ENCODE assay signal across 27 cellular contexts in genomic region chr7:24908166-24908565, GRCh38.
DNase-seq lines count a peak whose midpoint lies in the region; ATAC-seq and TF ChIP-seq lines count a peak whose summit lies in the region.
"Had no signal": no experiment of that assay in that cellular context is flagged by ENCODE, and none has a peak within 500 bp of the region (broad histone marks: within the 10 kb centered on the region; RNA-seq: fewer than 3 reads in every experiment).

No MANE protein-coding gene starts in this region.

- peaks cover 16 to 49% (median 42%) of the 10 kb centered on the region in 4 donors for H3K4me1 Mint-ChIP-seq in CD4-positive, CD25-positive, alpha-beta regulatory T cell

- peaks cover 77% of the 10 kb centered on the region for H3K4me1 ChIP-seq in CD4-positive, CD25-positive, alpha-beta regulatory T cell (ENCODE audit: control insufficient read depth, insufficient read depth, low read length, poor library complexity, severe bottlenecking)
- peaks cover 4% of the 10 kb centered on the region for H3K4me1 ChIP-seq in hepatocyte (ENCODE audit: insufficient read depth)
- H3K4me1 ChIP-seq: gastroesophageal sphincter had no signal

- H3K27me3 Mint-ChIP-seq in CD4-positive, CD25-positive, alpha-beta regulatory T cell, result no peaks in the 10 kb centered on the region
- H3K27me3 Mint-ChIP-seq: activated CD4-positive, alpha-beta memory T cell treated with anti-CD3 and anti-CD28 coated beads, Interleukin-2, amount 10 ng/mL, durations not matched to agents 7 days and 5 days had no signal

- H3K27ac ChIP-seq in CD4-positive, CD25-positive, alpha-beta regulatory T cell (ENCODE audit: insufficient read depth, low read length, poor library complexity, severe bottlenecking), result peak overlapping the region; percentile 34
- peak overlapping the region; percentile 72 for H3K27ac ChIP-seq in KOPT-K1 (ENCODE audit: low read depth, low read length, poor library complexity, severe bottlenecking)
- H3K27ac ChIP-seq in hepatocyte, result peak overlapping the region; percentile 15
- H3K27ac ChIP-seq: coronary artery, gastroesophageal sphincter had no signal

- no peak overlapping the region for H2AFZ ChIP-seq in hepatocyte

- H3K79me2 ChIP-seq in hepatocyte, result peaks cover 14% of the 10 kb centered on the region

- H3K4me3 Mint-ChIP-seq in CD4-positive, CD25-positive, alpha-beta regulatory T cell, result no peak overlapping the region
- H3K4me3 Mint-ChIP-seq: activated CD4-positive, alpha-beta memory T cell treated with anti-CD3 and anti-CD28 coated beads, Interleukin-2, amount 10 ng/mL, durations not matched to agents 7 days and 5 days; H9; natural killer cell; T-helper 1 cell treated with Interleukin-12 subunit alpha and Interleukin-12 subunit beta and Interleukin-4 antibody, amounts not matched to agents 30 μg/mL and 1 μg/mL, for 36 hours had no signal

- no peak overlapping the region for H3K4me2 ChIP-seq in hepatocyte

- H3K4me3 ChIP-seq in CD4-positive, CD25-positive, alpha-beta regulatory T cell (ENCODE audit: low read depth, low read length), result peak overlapping the region; percentile 89
- H3K4me3 ChIP-seq in hepatocyte, result no peak overlapping the region
- H3K4me3 ChIP-seq: coronary artery, gastroesophageal sphincter had no signal

- H3K36me3 ChIP-seq in CD4-positive, CD25-positive, alpha-beta regulatory T cell (ENCODE audit: control insufficient read depth, insufficient read depth, low read length), result no peaks in the 10 kb centered on the region
- H3K36me3 ChIP-seq in KOPT-K1 (ENCODE audit: insufficient read depth, low read length) (no peaks in the 10 kb centered on the region), hepatocyte (replicated peaks; ENCODE audit: insufficient read depth, low read depth) (no peaks in the 10 kb centered on the region)
- H3K36me3 ChIP-seq: esophagus squamous epithelium, gastroesophageal sphincter had no signal

- no peaks in the 10 kb centered on the region for H4K20me1 ChIP-seq in hepatocyte (ENCODE audit: insufficient read depth, poor library complexity, severe bottlenecking)

- no peaks in the 10 kb centered on the region for H3K9me3 ChIP-seq in CD4-positive, CD25-positive, alpha-beta regulatory T cell (ENCODE audit: control insufficient read depth in 2 of 2, low read length in 2 of 2)
- H3K9me3 ChIP-seq in KOPT-K1 (ENCODE audit: insufficient read depth, low read length, poor library complexity, severe bottlenecking), result no peaks in the 10 kb centered on the region
- no peaks in the 10 kb centered on the region for H3K9me3 ChIP-seq in hepatocyte (ENCODE audit: low read depth)
- H3K9me3 ChIP-seq: BE2C, esophagus squamous epithelium, gastroesophageal sphincter had no signal

- peak in 1 of 3 donors; percentile 47 for DNase-seq in CD4-positive, CD25-positive, alpha-beta regulatory T cell
- DNase-seq in hepatocyte (ENCODE audit: low spot score), result no peak
- DNase-seq in NCI-H128 (lab: John Stamatoyannopoulos, UW; ENCODE audit: unreplicated experiment), result no peak
- DNase-seq in NCI-H345 treated with DMSO at 0.1 percent for 48 hours (lab: John Stamatoyannopoulos, UW; ENCODE audit: unreplicated experiment), result no peak
- no peak for DNase-seq in foreskin melanocyte
- DNase-seq in glomerular visceral epithelial cell (ENCODE audit: extremely low spot score), result no peak
- DNase-seq: activated CD4-positive, CD25-positive, alpha-beta regulatory T cell treated with anti-CD3 and anti-CD28 coated beads, Interleukin-2, amount 50 U/mL, for 72 hours; activated CD8-positive, alpha-beta memory T cell treated with anti-CD3 and anti-CD28 coated beads, Interleukin-2, amount 50 U/mL, for 48 hours; amniotic stem cell; BE2C; COR-L47; esophagus squamous epithelium; H9; KBM-7; left ventricle myocardium superior; midbrain; natural killer cell; NCI-H1694; NCI-H2171; NCI-H524; NK-92 treated with Interleukin-12 subunit alpha and Interleukin-12 subunit beta, amount 100 ng/mL, for 24 hours had no signal

- no peak for TF ChIP-seq CTCF in hepatocyte (IDR thresholded peaks at IDR 0.05; ENCODE audit: poor library complexity)

- WGBS in hepatocyte (ENCODE audit: low lambda C conversion rate, missing lambda C conversion rate), result 83% methylated on average over 3 of the region's 3 CpGs

- H3K27ac Mint-ChIP-seq in CD4-positive, CD25-positive, alpha-beta regulatory T cell, result no peak overlapping the region
- H3K27ac Mint-ChIP-seq: activated CD4-positive, alpha-beta memory T cell treated with anti-CD3 and anti-CD28 coated beads, Interleukin-2, amount 10 ng/mL, durations not matched to agents 7 days and 5 days; H9; natural killer cell; T-helper 1 cell treated with Interleukin-12 subunit alpha and Interleukin-12 subunit beta and Interleukin-4 antibody, amounts not matched to agents 30 μg/mL and 1 μg/mL, for 36 hours had no signal

- no peaks in the 10 kb centered on the region for H3K36me3 Mint-ChIP-seq in CD4-positive, CD25-positive, alpha-beta regulatory T cell
- H3K36me3 Mint-ChIP-seq: natural killer cell had no signal

- ATAC-seq in CD4-positive, CD25-positive, alpha-beta regulatory T cell (ENCODE audit: low read depth in 2 of 2), result no peak
- peak; percentile 43 for ATAC-seq in SK-N-SH treated with all-trans-retinoic acid at 6 μM for 48 hours
- ATAC-seq: gastroesophageal sphincter, left ventricle myocardium superior had no signal

- no peaks in the 10 kb centered on the region for H3K27me3 ChIP-seq in CD4-positive, CD25-positive, alpha-beta regulatory T cell (ENCODE audit: control insufficient read depth, insufficient read depth, low read length)
- no peaks in the 10 kb centered on the region for H3K27me3 ChIP-seq in hepatocyte
- H3K27me3 ChIP-seq: BE2C, esophagus squamous epithelium, gastroesophageal sphincter had no signal

- no peaks in the 10 kb centered on the region for H3K9me2 ChIP-seq in hepatocyte (replicated peaks; ENCODE audit: insufficient read depth)

- H3K9me3 Mint-ChIP-seq in CD4-positive, CD25-positive, alpha-beta regulatory T cell, result no peaks in the 10 kb centered on the region
- H3K9me3 Mint-ChIP-seq: activated CD4-positive, alpha-beta memory T cell treated with anti-CD3 and anti-CD28 coated beads, Interleukin-2, amount 10 ng/mL, durations not matched to agents 7 days and 5 days; H9; natural killer cell; T-helper 1 cell treated with Interleukin-12 subunit alpha and Interleukin-12 subunit beta and Interleukin-4 antibody, amounts not matched to agents 30 μg/mL and 1 μg/mL, for 36 hours had no signal

TF ChIP-seq in SK-N-SH treated with all-trans-retinoic acid at 6 μM for 48 hours, 23 proteins besides CTCF, POLR2A, EP300 and RAD21:
- TF ChIP-seq PPARA (CRISPR knock-in tag; IDR thresholded peaks at IDR 0.05; ENCODE audit: borderline replicate concordance), result no peak
- TF ChIP-seq ZC3H10 (CRISPR knock-in tag; IDR thresholded peaks at IDR 0.05), result no peak
- peak; percentile 80 for TF ChIP-seq TCF4 (CRISPR knock-in tag; IDR thresholded peaks at IDR 0.05; ENCODE audit: borderline replicate concordance)
TF ChIP-seq in SK-N-SH treated with all-trans-retinoic acid at 6 μM for 48 hours: peak in this region for 1.

Comparison
In these comparisons a context has a peak if more than half of its experiments do, and no peak if none do; other contexts are left out.
1. H3K27ac ChIP-seq: peak in every context shown above with its lines; median percentile 72 in KOPT-K1; 34 in CD4-positive, CD25-positive, alpha-beta regulatory T cell; 15 in hepatocyte.